Comparison of ENCODE assay signal across 8 cellular contexts in genomic region chr21:6154524-6155320, GRCh38.
A peak's percentile ranks its signal among the peaks of the same experiment; 100 is the strongest.
DNase-seq lines count a peak whose midpoint lies in the region; ATAC-seq, FAIRE-seq and TF ChIP-seq lines count a peak whose summit lies in the region.
"Not testable (repeated sequence)": the region's sequence is repeated elsewhere in the genome, so short reads cannot be mapped to it uniquely, and the experiment has no call there.

No MANE protein-coding gene starts in this region.

- H2AFZ ChIP-seq in HepG2 (ENCODE audit: low read length) = not testable (repeated sequence)

- H3K27me3 ChIP-seq in CD4-positive, alpha-beta T cell (ENCODE audit: control insufficient read depth, insufficient read depth, low read length); HepG2 (ENCODE audit: control insufficient read depth in 1 of 2, insufficient read depth in 2 of 2, low read length in 2 of 2): not testable (repeated sequence)

- no CpG with 5 or more reads among the region's 30 CpGs for WGBS in HepG2 (ENCODE audit: low lambda C conversion rate)

- TF ChIP-seq POLR2A in HepG2 (IDR thresholded peaks at IDR 0.05; ENCODE audit: insufficient read depth in 1 of 2, low read depth in 2 of 2, low read length in 2 of 2) = not testable (repeated sequence)

- not testable (repeated sequence) for H3K27ac Mint-ChIP-seq in CD4-positive, alpha-beta T cell; activated naive CD4-positive, alpha-beta T cell treated with anti-CD3 and anti-CD28 coated beads, Interleukin-2, amount 50 U/mL, for 72 hours; effector memory CD8-positive, alpha-beta T cell; naive thymus-derived CD8-positive, alpha-beta T cell

- not testable (repeated sequence) for H3K9ac ChIP-seq in HepG2 (ENCODE audit: insufficient read depth, low read depth, low read length)

- CTCF ChIA-PET in CD4-positive, alpha-beta T cell (lab: Charles Lee); HepG2 (lab: Yijun Ruan, JAX; ENCODE audit: low intra/inter-chr PET ratio, low total read pairs): not testable (repeated sequence)

- POLR2A ChIA-PET in CD4-positive, alpha-beta T cell (lab: Charles Lee); HepG2 (lab: Yijun Ruan, JAX); naive thymus-derived CD8-positive, alpha-beta T cell (lab: Charles Lee): not testable (repeated sequence)

- not testable (repeated sequence) for H3K79me2 ChIP-seq in HepG2 (ENCODE audit: insufficient read depth, low read length)

- not testable (repeated sequence) for TF ChIP-seq EP300 in HepG2 (IDR thresholded peaks at IDR 0.05; ENCODE audit: low read depth in 2 of 2, low read length in 2 of 2); HepG2 (CRISPR knock-in tag; IDR thresholded peaks at IDR 0.05; ENCODE audit: borderline replicate concordance)

- H3K4me1 Mint-ChIP-seq in CD4-positive, alpha-beta T cell (ENCODE audit: low read depth); effector memory CD8-positive, alpha-beta T cell (ENCODE audit: low read depth in 2 of 2); naive thymus-derived CD8-positive, alpha-beta T cell: not testable (repeated sequence)

- TF ChIP-seq RAD21 in HepG2 (CRISPR knock-in tag; IDR thresholded peaks at IDR 0.05) = not testable (repeated sequence)

- not testable (repeated sequence) for H3K27me3 Mint-ChIP-seq in CD4-positive, alpha-beta T cell; effector memory CD8-positive, alpha-beta T cell; naive thymus-derived CD8-positive, alpha-beta T cell

- not testable (repeated sequence) for DNase-seq in CD4-positive, alpha-beta T cell; activated naive CD4-positive, alpha-beta T cell treated with anti-CD3 and anti-CD28 coated beads, Interleukin-2, amount 50 U/mL, for 72 hours (ENCODE audit: low spot score in 2 of 2); effector memory CD8-positive, alpha-beta T cell; left cardiac atrium; HepG2 (ENCODE audit: low spot score); naive thymus-derived CD8-positive, alpha-beta T cell; stimulated activated naive CD8-positive, alpha-beta T cell treated with anti-CD3 and anti-CD28 coated beads, Interleukin-15, Interleukin-2, amounts not matched to agents 100 U/mL and 50 U/mL, for 24 hours

- not testable (repeated sequence) for H3K4me1 ChIP-seq in HepG2 (ENCODE audit: insufficient read depth, low read length)

- not testable (repeated sequence) for TF ChIP-seq CTCF in CD4-positive, alpha-beta T cell (IDR thresholded peaks at IDR 0.05); HepG2 (CRISPR knock-in tag; IDR thresholded peaks at IDR 0.05)

- H3K4me2 ChIP-seq in HepG2 (ENCODE audit: low read depth, low read length) = not testable (repeated sequence)

- peak; percentile 88 for ATAC-seq in CD4-positive, alpha-beta T cell (ENCODE audit: poor library complexity)
- ATAC-seq in activated CD4-positive, CD25-positive, alpha-beta regulatory T cell treated with anti-CD3 and anti-CD28 coated beads, Interleukin-2, amount 50 U/mL, for 24 hours = peak; percentile 44 to 62
- ATAC-seq in activated naive CD4-positive, alpha-beta T cell treated with anti-CD3 and anti-CD28 coated beads, Interleukin-2, amount 50 U/mL, for 72 hours = peak; percentile 41 to 54
- ATAC-seq in effector memory CD8-positive, alpha-beta T cell (replicated peaks) = peak; percentile 93
- ATAC-seq in left cardiac atrium (peak; percentile 47 to 66), HepG2 (peak; percentile 47)
- ATAC-seq in naive thymus-derived CD8-positive, alpha-beta T cell = peak; percentile 89 to 92
- peak; percentile 41 for ATAC-seq in stimulated activated naive CD8-positive, alpha-beta T cell treated with anti-CD3 and anti-CD28 coated beads, Interleukin-15, Interleukin-2, amounts not matched to agents 100 U/mL and 50 U/mL, for 24 hours

- intact Hi-C loops in CD4-positive, alpha-beta T cell (cut with DNase I, micrococcal nuclease); left cardiac atrium (cut with DNase I); HepG2 (cut with micrococcal nuclease; ENCODE audit: unreplicated experiment): not testable (repeated sequence)

- not testable (repeated sequence) for H3K27ac ChIP-seq in CD4-positive, alpha-beta T cell (ENCODE audit: low read depth, low read length); HepG2 (ENCODE audit: extremely low read length, insufficient read depth, low read length)

- not testable (repeated sequence) for H4K20me1 ChIP-seq in HepG2 (ENCODE audit: insufficient read depth, low read length)

- in situ Hi-C loops in HepG2 (cut with HindIII; ENCODE audit: extremely low pct_ligation_motif_present, low pct_unique_long_range_greater_than_20kb) = not testable (repeated sequence)

- not testable (repeated sequence) for H3K36me3 Mint-ChIP-seq in CD4-positive, alpha-beta T cell (ENCODE audit: low read depth); activated naive CD4-positive, alpha-beta T cell treated with anti-CD3 and anti-CD28 coated beads, Interleukin-2, amount 50 U/mL, for 72 hours; effector memory CD8-positive, alpha-beta T cell (ENCODE audit: insufficient read depth); naive thymus-derived CD8-positive, alpha-beta T cell

- not testable (repeated sequence) for BruUV-seq in HepG2 (replicated peaks; lab: Mats Ljungman, UMichigan)

- H3K9me3 Mint-ChIP-seq in CD4-positive, alpha-beta T cell; activated naive CD4-positive, alpha-beta T cell treated with anti-CD3 and anti-CD28 coated beads, Interleukin-2, amount 50 U/mL, for 72 hours; effector memory CD8-positive, alpha-beta T cell; naive thymus-derived CD8-positive, alpha-beta T cell: not testable (repeated sequence)

- not testable (repeated sequence) for H3K36me3 ChIP-seq in HepG2 (replicated peaks in 1 of 2; ENCODE audit: control insufficient read depth in 1 of 2, insufficient read depth in 2 of 2, low read length in 2 of 2)

- H3K4me3 Mint-ChIP-seq in CD4-positive, alpha-beta T cell; effector memory CD8-positive, alpha-beta T cell; naive thymus-derived CD8-positive, alpha-beta T cell: not testable (repeated sequence)

- H3K9me3 ChIP-seq in CD4-positive, alpha-beta T cell (ENCODE audit: control insufficient read depth, low read length); HepG2 (ENCODE audit: low read length): not testable (repeated sequence)

- not testable (repeated sequence) for FAIRE-seq in HepG2 (lab: Jason Lieb, UNC)

- not testable (repeated sequence) for H3K4me3 ChIP-seq in HepG2 (replicated peaks in 1 of 3; ENCODE audit: insufficient read depth in 1 of 3, low read depth in 2 of 3, low read length in 3 of 3)

TF ChIP-seq in HepG2, 621 proteins besides CTCF, POLR2A, EP300 and RAD21 (continues in another document):
- TF ChIP-seq PATZ1 (CRISPR knock-in tag; IDR thresholded peaks at IDR 0.05) = 0 out of 2 replicates have a peak, but pooled peaks have one; percentile 15
- TF ChIP-seq ZNF687 (CRISPR knock-in tag; IDR thresholded peaks at IDR 0.05) = peak; percentile 33

Comparison
In these comparisons a context has a peak if more than half of its experiments do, and no peak if none do; other contexts are left out.
1. ATAC-seq: peak in every context shown above with its lines; median percentile 93 in effector memory CD8-positive, alpha-beta T cell; 90 in naive thymus-derived CD8-positive, alpha-beta T cell; 88 in CD4-positive, alpha-beta T cell; 56 in left cardiac atrium; 53 in activated CD4-positive, CD25-positive, alpha-beta regulatory T cell treated with anti-CD3 and anti-CD28 coated beads, Interleukin-2, amount 50 U/mL, for 24 hours; 48 in activated naive CD4-positive, alpha-beta T cell treated with anti-CD3 and anti-CD28 coated beads, Interleukin-2, amount 50 U/mL, for 72 hours; 47 in HepG2; 41 in stimulated activated naive CD8-positive, alpha-beta T cell treated with anti-CD3 and anti-CD28 coated beads, Interleukin-15, Interleukin-2, amounts not matched to agents 100 U/mL and 50 U/mL, for 24 hours.